In genomic region chr2:223934870-223935269, GRCh38 we compare ENCODE assay signal across 21 cellular contexts.
"Had no signal": no experiment of that assay in that cellular context is flagged by ENCODE, and none has a peak within 500 bp of the region (broad histone marks: within the 10 kb centered on the region; RNA-seq: fewer than 3 reads in every experiment).

No MANE protein-coding gene starts in this region.

- ATAC-seq: activated T-cell treated with anti-CD3 and anti-CD28 coated beads, Interleukin-2, amount 50 U/mL, for 72 hours; naive thymus-derived CD4-positive, alpha-beta T cell had no signal

- DNase-seq: activated CD4-positive, alpha-beta T cell treated with anti-CD3 and anti-CD28 coated beads, Interleukin-2, amount 50 U/mL, for 48 hours; activated gamma-delta T cell; activated naive CD4-positive, alpha-beta T cell treated with anti-CD3 and anti-CD28 coated beads, Interleukin-2, amount 50 U/mL, for 16 hours; activated T-cell treated with anti-CD3 and anti-CD28 coated beads, Interleukin-2, amount 50 U/mL, for 72 hours; anterior cingulate cortex; effector CD4-positive, alpha-beta T cell; erythroblast; left ventricle myocardium inferior; naive thymus-derived CD4-positive, alpha-beta T cell; ovary; right cardiac atrium; stimulated activated CD4-positive, alpha-beta T cell treated with anti-CD3 and anti-CD28 coated beads, Interleukin-4, amount 100 ng/mL, for 24 hours; substantia nigra; T-helper 1 cell; T-helper 9 cell; tibial artery had no signal

- H2AFZ ChIP-seq: hepatocyte had no signal

- H3K36me3 ChIP-seq: left ventricle myocardium inferior, ovary, tibial artery had no signal

- H3K27ac ChIP-seq: hepatocyte, left ventricle myocardium inferior, ovary had no signal

- H3K9me3 ChIP-seq: left ventricle myocardium inferior, ovary, psoas muscle, tibial artery had no signal

- H3K27me3 Mint-ChIP-seq: brain; dendritic cell treated with granulocyte-macrophage colony-stimulating factor and Interleukin-4, amounts not matched to agents 40 ng/mL and 50 ng/mL, for 4 days; naive thymus-derived CD4-positive, alpha-beta T cell; stimulated activated naive CD8-positive, alpha-beta T cell treated with anti-CD3 and anti-CD28 coated beads, Interleukin-15, Interleukin-2, amounts not matched to agents 100 ng/mL and 50 ng/mL, for 24 hours had no signal

- H3K4me3 Mint-ChIP-seq: dendritic cell treated with granulocyte-macrophage colony-stimulating factor and Interleukin-4, amounts not matched to agents 40 ng/mL and 50 ng/mL, for 4 days; stimulated activated naive CD8-positive, alpha-beta T cell treated with anti-CD3 and anti-CD28 coated beads, Interleukin-15, Interleukin-2, amounts not matched to agents 100 ng/mL and 50 ng/mL, for 24 hours had no signal

- H3K4me3 ChIP-seq: hepatocyte, left ventricle myocardium inferior, ovary, psoas muscle, tibial artery had no signal

- H3K27me3 ChIP-seq: hepatocyte, ovary, tibial artery had no signal

- H3K4me2 ChIP-seq: hepatocyte had no signal
